In the genomic region with DNA sequence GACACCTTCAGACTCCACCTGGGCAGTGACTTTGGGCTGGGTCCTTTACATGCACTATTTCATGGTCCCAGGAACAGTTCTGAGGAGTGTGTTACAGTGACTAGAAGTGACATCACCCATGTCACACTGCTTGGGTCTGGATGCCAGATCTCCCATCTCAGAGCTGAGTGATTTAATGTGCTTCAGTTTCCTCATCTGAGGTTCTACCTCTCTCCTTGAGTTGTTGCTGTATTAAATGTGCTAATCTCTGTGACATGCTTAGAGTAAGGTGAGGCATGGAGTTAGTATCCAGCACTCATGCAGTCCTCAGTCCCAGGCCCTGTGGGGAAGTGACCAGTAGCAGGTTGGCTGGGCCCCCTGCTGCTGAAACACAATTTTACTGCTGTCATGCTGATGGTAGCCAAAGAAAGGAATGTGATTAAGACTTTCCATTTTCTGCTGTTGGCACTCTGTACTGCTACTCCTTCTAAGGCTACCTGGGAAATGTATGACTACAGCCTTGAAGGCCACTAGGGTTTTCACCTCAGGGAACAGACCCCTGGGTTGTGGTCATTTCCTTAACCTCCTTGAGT, we compare ENCODE assay signal across 10 cellular contexts.
A peak's percentile ranks its signal among the peaks of the same experiment; 100 is the strongest.
DNase-seq lines count a peak whose midpoint lies in the region; ATAC-seq and TF ChIP-seq lines count a peak whose summit lies in the region.
"Had no signal": no experiment of that assay in that cellular context is flagged by ENCODE, and none has a peak within 500 bp of the region (broad histone marks: within the 10 kb centered on the region; RNA-seq: fewer than 3 reads in every experiment).

No MANE protein-coding gene starts in this region.

- no peaks in the 10 kb centered on the region for H3K9me3 ChIP-seq in CD8-positive, alpha-beta memory T cell (ENCODE audit: low read length)
- H3K9me3 ChIP-seq in tibial nerve: peaks cover 0 to 3% (median 0%) of the 10 kb centered on the region in 4 donors
- no peaks in the 10 kb centered on the region for H3K9me3 ChIP-seq in Peyer's patch

- H3K4me1 ChIP-seq in CD8-positive, alpha-beta memory T cell (ENCODE audit: insufficient read depth, low read length): peaks cover 5% of the 10 kb centered on the region
- H3K4me1 ChIP-seq in tibial nerve (no peaks in the 10 kb centered on the region), Peyer's patch (no peaks in the 10 kb centered on the region)
- H3K4me1 ChIP-seq: adrenal gland had no signal

- TF ChIP-seq EP300 in tibial nerve (IDR thresholded peaks at IDR 0.05): no peak

- H3K27ac Mint-ChIP-seq in CD8-positive, alpha-beta memory T cell: peak overlapping the region in 5 of 8 donors; percentile 6 to 84 (median 51)
- peak overlapping the region; percentile 96 for H3K27ac Mint-ChIP-seq in activated naive CD8-positive, alpha-beta T cell

- no peak for TF ChIP-seq POLR2A in tibial nerve (IDR thresholded peaks at IDR 0.05)
- no peak for TF ChIP-seq POLR2A in Peyer's patch (IDR thresholded peaks at IDR 0.05)

- peaks cover 0 to 6% (median 1%) of the 10 kb centered on the region in 3 donors for H3K36me3 Mint-ChIP-seq in CD8-positive, alpha-beta memory T cell
- no peaks in the 10 kb centered on the region for H3K36me3 Mint-ChIP-seq in activated naive CD8-positive, alpha-beta T cell

- ATAC-seq in GM18909 (IDR thresholded peaks at IDR 0.05; ENCODE audit: poor library complexity, unreplicated experiment) (peak; percentile 13), HG03135 (IDR thresholded peaks at IDR 0.05; ENCODE audit: unreplicated experiment) (peak; percentile 38)

- no peak overlapping the region for H3K4me3 ChIP-seq in CD8-positive, alpha-beta memory T cell (ENCODE audit: low read length)
- no peak overlapping the region for H3K4me3 ChIP-seq in tibial nerve
- H3K4me3 ChIP-seq in Peyer's patch: no peak overlapping the region
- H3K4me3 ChIP-seq: adrenal gland had no signal

- H3K4me3 Mint-ChIP-seq in CD8-positive, alpha-beta memory T cell: peak overlapping the region in 4 of 7 donors; percentile 36 to 78 (median 58)
- H3K4me3 Mint-ChIP-seq in activated naive CD8-positive, alpha-beta T cell: peak overlapping the region; percentile 53

- H3K9me3 Mint-ChIP-seq in CD8-positive, alpha-beta memory T cell: peaks cover 0 to 7% (median 5%) of the 10 kb centered on the region in 5 donors
- H3K9me3 Mint-ChIP-seq in activated naive CD8-positive, alpha-beta T cell (ENCODE audit: low read depth): no peaks in the 10 kb centered on the region

- no peaks in the 10 kb centered on the region for H3K36me3 ChIP-seq in CD8-positive, alpha-beta memory T cell (ENCODE audit: insufficient read depth, low read length)
- H3K36me3 ChIP-seq in tibial nerve (no peaks in the 10 kb centered on the region), Peyer's patch (no peaks in the 10 kb centered on the region)
- H3K36me3 ChIP-seq: adrenal gland had no signal

- POLR2A ChIA-PET in CD8-positive, alpha-beta memory T cell (lab: Charles Lee): no interaction called here

- no peak for DNase-seq in CD8-positive, alpha-beta memory T cell
- DNase-seq in tibial nerve (ENCODE audit: low spot score in 2 of 2) (no peak), iPS-NIHi7 (ENCODE audit: extremely low spot score) (no peak), Peyer's patch (no peak)
- DNase-seq in stimulated activated CD8-positive, alpha-beta memory T cell treated with anti-CD3 and anti-CD28 coated beads, Interleukin-4, amount 100 ng/mL, for 48 hours: no peak
- DNase-seq: adrenal gland, kidney glomerular epithelial cell had no signal

- H3K27ac ChIP-seq in CD8-positive, alpha-beta memory T cell (ENCODE audit: low read depth, low read length): peak overlapping the region; percentile 16
- H3K27ac ChIP-seq in tibial nerve: no peak overlapping the region
- H3K27ac ChIP-seq in Peyer's patch: peak overlapping the region in 1 of 4 donors; percentile 13
- H3K27ac ChIP-seq: adrenal gland had no signal

- H3K27me3 Mint-ChIP-seq in CD8-positive, alpha-beta memory T cell: peaks cover 0 to 9% of the 10 kb centered on the region in 2 donors
- H3K27me3 Mint-ChIP-seq in activated naive CD8-positive, alpha-beta T cell: no peaks in the 10 kb centered on the region

- TF ChIP-seq CTCF in tibial nerve (IDR thresholded peaks at IDR 0.05) (no peak), Peyer's patch (IDR thresholded peaks at IDR 0.05) (no peak)

- H3K27me3 ChIP-seq in CD8-positive, alpha-beta memory T cell (ENCODE audit: insufficient read depth, low read length, poor library complexity, severe bottlenecking): no peaks in the 10 kb centered on the region
- H3K27me3 ChIP-seq in tibial nerve (no peaks in the 10 kb centered on the region), Peyer's patch (no peaks in the 10 kb centered on the region)

- CTCF ChIA-PET in CD8-positive, alpha-beta memory T cell (lab: Charles Lee): no interaction called here

- peaks cover 7 to 22% (median 17%) of the 10 kb centered on the region in 3 donors for H3K4me1 Mint-ChIP-seq in CD8-positive, alpha-beta memory T cell
- peaks cover 42% of the 10 kb centered on the region for H3K4me1 Mint-ChIP-seq in activated naive CD8-positive, alpha-beta T cell (ENCODE audit: low read depth)
